24 cellular contexts compared by ENCODE assay signal in genomic region chr18:3891245-3891644, GRCh38.
A peak's percentile ranks its signal among the peaks of the same experiment; 100 is the strongest.
DNase-seq lines count a peak whose midpoint lies in the region; ATAC-seq and TF ChIP-seq lines count a peak whose summit lies in the region.
"Had no signal": no experiment of that assay in that cellular context is flagged by ENCODE, and none has a peak within 500 bp of the region (broad histone marks: within the 10 kb centered on the region; RNA-seq: fewer than 3 reads in every experiment).

No MANE protein-coding gene starts in this region.

- H2BK20ac ChIP-seq in IMR-90 (ENCODE audit: low read depth, low read length) = no peak overlapping the region

- no peaks in the 10 kb centered on the region for H3K9me3 ChIP-seq in IMR-90 (ENCODE audit: control insufficient read depth, insufficient read depth, low read length)
- no peaks in the 10 kb centered on the region for H3K9me3 ChIP-seq in testis
- no peaks in the 10 kb centered on the region for H3K9me3 ChIP-seq in CD8-positive, alpha-beta T cell (ENCODE audit: low read length)
- H3K9me3 ChIP-seq: BE2C, BLaER1 had no signal

- dilution Hi-C loops in IMR-90 (cut with HindIII; ENCODE audit: low sequenced_read_pairs, unreplicated experiment) = no loop called here

- H4K5ac ChIP-seq in IMR-90 (ENCODE audit: low read depth, low read length) = no peak overlapping the region

- no peak for DNase-seq in left ventricle myocardium superior
- DNase-seq in Right ventricle myocardium superior = no peak
- DNase-seq in IMR-90 = no peak
- DNase-seq in testis = peak; percentile 54
- no peak for DNase-seq in CD1c-positive myeloid dendritic cell (ENCODE audit: extremely low spot score)
- no peak for DNase-seq in CD8-positive, alpha-beta T cell
- DNase-seq in germinal center (ENCODE audit: low spot score) = no peak
- DNase-seq: 8988T; ACHN; BE2C; C1 segment of cervical spinal cord; CD4-positive, alpha-beta T cell; CD8-positive, alpha-beta memory T cell; COR-L47; DMS 273 treated with DMSO at 0.1 percent for 48 hours; DMS153; DMS53; DMS79; DND-41; EL; GDM1 had no signal

- TF ChIP-seq POLR2A in IMR-90 (IDR thresholded peaks at IDR 0.05; ENCODE audit: low read depth, low read length) (no peak), testis (IDR thresholded peaks at IDR 0.05) (no peak)

- no peaks in the 10 kb centered on the region for H3K36me3 Mint-ChIP-seq in CD8-positive, alpha-beta T cell
- H3K36me3 Mint-ChIP-seq: CD8-positive, alpha-beta memory T cell had no signal

- no peak overlapping the region for H2BK120ac ChIP-seq in IMR-90 (ENCODE audit: low read depth, low read length)

- peaks cover 7% of the 10 kb centered on the region for H3K4me1 ChIP-seq in IMR-90 (ENCODE audit: control insufficient read depth, insufficient read depth, low read length)
- peaks cover 7% of the 10 kb centered on the region for H3K4me1 ChIP-seq in testis
- H3K4me1 ChIP-seq in CD8-positive, alpha-beta T cell (ENCODE audit: insufficient read depth, low read length) = no peaks in the 10 kb centered on the region
- H3K4me1 ChIP-seq: BE2C, BLaER1 had no signal

- H3K27ac Mint-ChIP-seq in CD8-positive, alpha-beta T cell = no peak overlapping the region
- H3K27ac Mint-ChIP-seq: CD14-positive monocyte; CD4-positive, alpha-beta T cell; CD8-positive, alpha-beta memory T cell had no signal

- no peak overlapping the region for H3K14ac ChIP-seq in IMR-90 (replicated peaks; ENCODE audit: low read depth, low read length)

- no peaks in the 10 kb centered on the region for H3K4me1 Mint-ChIP-seq in CD8-positive, alpha-beta T cell (ENCODE audit: low read depth)
- H3K4me1 Mint-ChIP-seq: CD8-positive, alpha-beta memory T cell had no signal

- no peak overlapping the region; the same call in 1 of the 2 replicates for H2AK5ac ChIP-seq in IMR-90 (ENCODE audit: low read depth, low read length)

- no peak overlapping the region for H3K9ac ChIP-seq in IMR-90 (ENCODE audit: low read depth, low read length)
- H3K9ac ChIP-seq: BLaER1 had no signal

- H3K27ac ChIP-seq in IMR-90 (ENCODE audit: insufficient read depth, low read length) (no peak overlapping the region), testis (no peak overlapping the region)
- no peak overlapping the region for H3K27ac ChIP-seq in CD8-positive, alpha-beta T cell (ENCODE audit: low read depth, low read length)
- H3K27ac ChIP-seq: BLaER1 had no signal

- ATAC-seq in left ventricle myocardium superior (peak; percentile 42), Right ventricle myocardium superior (ENCODE audit: poor library complexity) (no peak), IMR-90 (ENCODE audit: low read depth) (no peak)
- ATAC-seq in CD8-positive, alpha-beta T cell = no peak
- ATAC-seq: GM12878 had no signal

- H3K9me1 ChIP-seq in IMR-90 (ENCODE audit: insufficient read depth, low read length) = no peaks in the 10 kb centered on the region

- no TSS peak for BruUV-seq in IMR-90 (replicated peaks; lab: Mats Ljungman, UMichigan)

- WGBS in IMR-90 (ENCODE audit: extremely low coverage in 2 of 2, insufficient read length in 1 of 2), 2 experiments = no CpG with 5 or more reads among the region's 3 CpGs
- WGBS in testis, 2 donors = 39 to 59% methylated on average over 3 of the region's 3 CpGs

- no peaks in the 10 kb centered on the region for H4K20me1 ChIP-seq in IMR-90 (ENCODE audit: insufficient read depth, low read length)
- H4K20me1 ChIP-seq: BLaER1 had no signal

- POLR2A ChIA-PET in IMR-90 (lab: Charles Lee; ENCODE audit: unreplicated experiment) = no interaction called here
- POLR2A ChIA-PET in CD8-positive, alpha-beta T cell (lab: Charles Lee) = no interaction called here

- H3K4me2 ChIP-seq in IMR-90 (ENCODE audit: low read depth, low read length) = no peak overlapping the region
- H3K4me2 ChIP-seq: BLaER1 had no signal

- no peaks in the 10 kb centered on the region for H3K79me1 ChIP-seq in IMR-90 (ENCODE audit: low read depth in 1 of 2, low read length in 2 of 2)

- no peak overlapping the region for H2BK5ac ChIP-seq in IMR-90 (ENCODE audit: low read depth, low read length, poor library complexity, severe bottlenecking)

- CTCF ChIA-PET in IMR-90 (lab: Yijun Ruan, JAX) = interaction anchor here (1.1 kb wide), 1 partner anchor 94 kb away, joined by 3 read pairs; no protein-coding TSS in a partner anchor
- CTCF ChIA-PET in CD8-positive, alpha-beta T cell (lab: Charles Lee) = no interaction called here

- no peak overlapping the region for H4K8ac ChIP-seq in IMR-90 (ENCODE audit: low read depth in 2 of 2, low read length in 2 of 2)

- H3K4me3 Mint-ChIP-seq in CD8-positive, alpha-beta T cell = no peak overlapping the region
- H3K4me3 Mint-ChIP-seq: CD14-positive monocyte; CD4-positive, alpha-beta T cell; CD8-positive, alpha-beta memory T cell had no signal

- no peak overlapping the region for H2AFZ ChIP-seq in IMR-90 (replicated peaks; ENCODE audit: low read length, poor library complexity)

- H2AK9ac ChIP-seq in IMR-90 (replicated peaks; ENCODE audit: low read depth, low read length, poor library complexity) = peak overlapping the region; percentile 74

- H3K27me3 ChIP-seq in IMR-90 (ENCODE audit: control insufficient read depth, insufficient read depth, low read length) (no peaks in the 10 kb centered on the region), testis (no peaks in the 10 kb centered on the region)
- H3K27me3 ChIP-seq in CD8-positive, alpha-beta T cell (ENCODE audit: insufficient read depth, low read length) = no peaks in the 10 kb centered on the region
- H3K27me3 ChIP-seq: BE2C, BLaER1 had no signal

- H3K23ac ChIP-seq in IMR-90 (ENCODE audit: low read depth, low read length) = no peak overlapping the region

- in situ Hi-C loops in IMR-90 (cut with MboI; ENCODE audit: low sequenced_read_pairs) = no loop called here

- H4K91ac ChIP-seq in IMR-90 (ENCODE audit: insufficient read depth, low read depth, low read length) = no peak overlapping the region

- TF ChIP-seq CTCF in IMR-90 (conservative IDR thresholded peaks at IDR 0.05; ENCODE audit: low read depth, low read length) (no peak), testis (IDR thresholded peaks at IDR 0.05) (no peak)
- TF ChIP-seq CTCF in CD8-positive, alpha-beta T cell (IDR thresholded peaks at IDR 0.05) = no peak

- intact Hi-C loops in left ventricle myocardium superior (cut with micrococcal nuclease) (no loop called here), Right ventricle myocardium superior (cut with DNase I) (no loop called here), IMR-90 (cut with micrococcal nuclease) (no loop called here), testis (cut with DNase I; ENCODE audit: low total_unique reads) (no loop called here)
- intact Hi-C loops in CD8-positive, alpha-beta T cell (cut with DNase I, micrococcal nuclease) = no loop called here

- no peaks in the 10 kb centered on the region for H3K9me3 Mint-ChIP-seq in CD8-positive, alpha-beta T cell
- H3K9me3 Mint-ChIP-seq: CD4-positive, alpha-beta T cell; CD8-positive, alpha-beta memory T cell had no signal

- peak overlapping the region; percentile 74; the same call in 2 of the 3 replicates for H2BK15ac ChIP-seq in IMR-90 (ENCODE audit: low read depth, low read length)

- no peak overlapping the region for H3K18ac ChIP-seq in IMR-90 (ENCODE audit: low read depth, low read length)

- H3K36me3 ChIP-seq in IMR-90 (ENCODE audit: control insufficient read depth, insufficient read depth, low read length) = no peaks in the 10 kb centered on the region
- no peaks in the 10 kb centered on the region for H3K36me3 ChIP-seq in testis (ENCODE audit: low read depth, missing control alignments)
- no peaks in the 10 kb centered on the region for H3K36me3 ChIP-seq in CD8-positive, alpha-beta T cell (ENCODE audit: insufficient read depth, low read length)
- H3K36me3 ChIP-seq: BE2C, BLaER1 had no signal

- H3K4me3 ChIP-seq in IMR-90 (ENCODE audit: insufficient read depth, low read depth, low read length) (no peak overlapping the region), testis (no peak overlapping the region)
- H3K4me3 ChIP-seq in CD8-positive, alpha-beta T cell (ENCODE audit: low read depth, low read length) = no peak overlapping the region
- H3K4me3 ChIP-seq: BLaER1, GM12878 had no signal

- H3K56ac ChIP-seq in IMR-90 (ENCODE audit: extremely low read depth, insufficient read depth, low read length) = no peak overlapping the region

- no peak overlapping the region for H3K4ac ChIP-seq in IMR-90 (ENCODE audit: low read depth, low read length)

- H3K27me3 Mint-ChIP-seq in CD8-positive, alpha-beta T cell (ENCODE audit: low read depth) = no peaks in the 10 kb centered on the region

- no peak for TF ChIP-seq RAD21 in IMR-90 (IDR thresholded peaks at IDR 0.05; ENCODE audit: low read length)

TF ChIP-seq in IMR-90, 13 proteins besides CTCF, POLR2A, EP300 and RAD21:
- TF ChIP-seq RFX5 (IDR thresholded peaks at IDR 0.05; ENCODE audit: low read depth, low read length) (no peak), CHD1 (IDR thresholded peaks at IDR 0.05; ENCODE audit: low read depth, low read length) (no peak), CEBPB (IDR thresholded peaks at IDR 0.05; ENCODE audit: low read depth, low read length) (no peak), ELK1 (IDR thresholded peaks at IDR 0.05; ENCODE audit: borderline replicate concordance, low read depth, low read length) (no peak), NFE2L2 (IDR thresholded peaks at IDR 0.05; ENCODE audit: low read depth, low read length) (no peak), MAFK (IDR thresholded peaks at IDR 0.05; ENCODE audit: low read depth, low read length) (no peak)
